Comparison of ENCODE assay signal across 18 cellular contexts in the genomic region with DNA sequence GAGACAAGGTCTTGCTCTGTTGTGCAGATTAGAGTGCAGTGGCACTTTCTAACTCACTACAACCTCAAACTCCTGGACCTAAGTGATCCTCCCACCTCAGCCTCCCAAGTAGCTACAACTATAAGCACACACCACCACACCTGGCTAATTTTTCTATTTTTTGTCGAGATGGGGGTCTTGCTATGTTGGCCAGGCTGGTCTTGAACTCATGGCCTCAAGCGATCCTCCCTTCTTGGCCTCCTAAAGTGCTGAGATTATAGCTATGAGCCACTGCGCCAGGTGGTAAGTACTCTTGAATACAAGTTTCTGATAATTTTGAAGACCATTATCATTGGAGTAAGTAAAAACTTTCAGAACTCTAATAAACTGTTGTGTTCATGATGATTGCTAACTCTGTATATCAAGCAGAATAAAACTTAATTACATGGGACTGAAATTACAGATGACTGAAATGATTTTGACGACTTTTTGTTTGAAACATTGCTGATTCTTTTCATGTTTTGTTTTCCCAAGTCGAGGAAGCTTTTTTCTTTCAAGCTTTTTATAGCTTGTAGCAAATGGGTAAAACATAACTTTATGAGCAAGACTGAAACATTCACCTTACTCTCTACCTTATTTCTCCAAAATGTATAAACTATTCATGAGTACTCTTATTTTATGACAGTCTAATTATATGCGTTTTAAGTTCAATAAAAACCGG.
"Had no signal": no experiment of that assay in that cellular context is flagged by ENCODE, and none has a peak within 500 bp of the region (broad histone marks: within the 10 kb centered on the region; RNA-seq: fewer than 3 reads in every experiment).

No MANE protein-coding gene starts in this region.

- DNase-seq: activated B cell treated with CpG ODN at 0.5 μM for 24 hours; activated CD4-positive, alpha-beta T cell treated with anti-CD3 and anti-CD28 coated beads for 1 hour; activated CD4-positive, alpha-beta T cell treated with anti-CD3 and anti-CD28 coated beads, Interleukin-2, amount 10 ng/mL, durations not matched to agents 24 days and 14 days; activated CD4-positive, alpha-beta T cell treated with anti-CD3 and anti-CD28 coated beads, Interleukin-2, amount 50 U/mL, for 48 hours; activated CD8-positive, alpha-beta memory T cell treated with anti-CD3 and anti-CD28 coated beads, Interleukin-2, amount 10 ng/mL, durations not matched to agents 7 days and 5 days; activated effector memory CD4-positive, alpha-beta T cell treated with Interleukin-2 at 50 U/mL for 16 hours; activated naive CD4-positive, alpha-beta T cell; activated T-cell treated with anti-CD3 and anti-CD28 coated beads, Interleukin-2, amount 50 U/mL, for 24 hours; aorta; central memory CD4-positive, alpha-beta T cell; MM.1S; NCI-H1105; NCI-H1436; NCI-H1694 treated with DMSO at 0.1 percent for 48 hours; NCI-H2081; NCI-H510A treated with DMSO at 0.1 percent for 48 hours; SHP77 treated with DMSO at 0.1 percent for 48 hours had no signal

- FAIRE-seq: bronchial epithelial cell had no signal

- ATAC-seq: activated CD8-positive, alpha-beta memory T cell treated with anti-CD3 and anti-CD28 coated beads, Interleukin-2, amount 10 ng/mL, durations not matched to agents 7 days and 5 days had no signal
